Comparison of ENCODE assay signal across 24 cellular contexts in the genomic region with DNA sequence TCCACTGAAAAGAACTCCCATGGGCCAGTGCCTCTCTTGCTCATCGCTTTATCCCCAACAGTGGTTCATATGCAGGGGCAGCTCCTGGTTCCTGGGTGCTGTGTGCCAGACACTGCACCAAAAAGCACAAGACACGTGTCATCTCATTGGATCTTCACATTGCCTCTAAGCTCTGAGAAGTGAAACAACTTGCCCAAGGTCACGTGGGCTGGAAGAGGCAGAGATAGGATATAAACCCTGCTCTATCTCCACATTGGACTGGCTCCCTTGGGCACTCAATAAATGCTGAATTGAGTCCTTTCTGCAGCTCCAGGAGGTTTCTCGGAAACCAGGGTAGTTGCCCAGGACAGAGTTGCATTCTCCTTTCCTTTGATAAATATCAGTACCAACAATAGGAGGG.
"Had no signal": no experiment of that assay in that cellular context is flagged by ENCODE, and none has a peak within 500 bp of the region (broad histone marks: within the 10 kb centered on the region; RNA-seq: fewer than 3 reads in every experiment).

No MANE protein-coding gene starts in this region.

- H3K4me1 ChIP-seq: left lung, parathyroid adenoma, thyroid gland, vagina had no signal

- H2AFZ ChIP-seq: neural progenitor cell, parathyroid adenoma had no signal

- H3K9me3 ChIP-seq: gastrocnemius medialis, left lung, thyroid gland, vagina had no signal

- H3K4me3 ChIP-seq: gastrocnemius medialis, left lung, neural progenitor cell, smooth muscle cell, thyroid gland, vagina had no signal

- H3K79me2 ChIP-seq: parathyroid adenoma had no signal

- H3K36me3 ChIP-seq: gastrocnemius medialis, left lung, neural progenitor cell, thyroid gland, vagina had no signal

- FAIRE-seq: endometrium, kidney had no signal

- H3K9ac ChIP-seq: neural progenitor cell, parathyroid adenoma had no signal

- H3K4me2 ChIP-seq: neural progenitor cell, smooth muscle cell had no signal

- DNase-seq: cortex of kidney; effector memory CD8-positive, alpha-beta T cell; foreskin fibroblast; gastrocnemius medialis; head of caudate nucleus; kidney; left cardiac atrium; left lung; mesendoderm; midbrain; naive thymus-derived CD4-positive, alpha-beta T cell; stimulated activated CD4-positive, alpha-beta T cell treated with anti-CD3 and anti-CD28 coated beads, Interleukin-12 subunit alpha, Interleukin-12 subunit beta, amount 100 ng/mL, for 4 hours; stimulated activated CD4-positive, alpha-beta T cell treated with anti-CD3 and anti-CD28 coated beads, Interleukin-1b, Interleukin-23, amount 100 ng/mL, for 48 hours; stimulated activated CD4-positive, alpha-beta T cell treated with anti-CD3 and anti-CD28 coated beads, Interleukin-4, amount 100 ng/mL, for 1 hour; stimulated activated CD8-positive, alpha-beta memory T cell treated with anti-CD3 and anti-CD28 coated beads, Interleukin-4, amount 100 ng/mL, for 48 hours; stimulated activated naive CD4-positive, alpha-beta T cell; stimulated activated naive CD8-positive, alpha-beta T cell treated with anti-CD3 and anti-CD28 coated beads, Interleukin-15, amount 100 ng/mL, for 72 hours; thyroid gland; trophoblast cell had no signal

- H3K27me3 ChIP-seq: gastrocnemius medialis, left lung, neural progenitor cell, thyroid gland, vagina had no signal

- H3K27ac ChIP-seq: gastrocnemius medialis, left lung, neural progenitor cell, parathyroid adenoma, thyroid gland, vagina had no signal
